ENCODE assay signal across 9 cellular contexts in genomic region chr14:104820669-104821228, GRCh38. TPM values are rescaled to one million over a fixed set of nuclear protein-coding genes. Genes with fewer than 3 reads are reported as not detected.
DNase-seq lines count a peak whose midpoint lies in the region; ATAC-seq and TF ChIP-seq lines count a peak whose summit lies in the region.
"Had no signal": no experiment of that assay in that cellular context is flagged by ENCODE, and none has a peak within 500 bp of the region (broad histone marks: within the 10 kb centered on the region; RNA-seq: fewer than 3 reads in every experiment).

No MANE protein-coding gene starts in this region.

- H3K4me1 ChIP-seq in neuronal stem cell (ENCODE audit: control insufficient read depth in 2 of 2, insufficient read depth in 1 of 2, low read depth in 1 of 2, low read length in 2 of 2), result peaks cover 3 to 4% of the 10 kb centered on the region in 2 donors

- no peak overlapping the region for H3K4me2 ChIP-seq in neuronal stem cell (ENCODE audit: insufficient read depth, low read length, poor library complexity, severe bottlenecking)
- H3K4me2 ChIP-seq: PC-9 had no signal

- H4K91ac ChIP-seq in neuronal stem cell (ENCODE audit: low read depth, low read length, poor library complexity), result no peak overlapping the region

- H2AFZ ChIP-seq in neuronal stem cell (ENCODE audit: low read length), result no peak overlapping the region
- H2AFZ ChIP-seq: PC-9 had no signal

- H3K4me3 ChIP-seq in fibroblast of pulmonary artery (replicated peaks; ENCODE audit: low read depth, low read length), result no peak overlapping the region
- no peak overlapping the region for H3K4me3 ChIP-seq in neuronal stem cell (ENCODE audit: low read length in 2 of 2)
- H3K4me3 ChIP-seq: PC-9 had no signal

- no peaks in the 10 kb centered on the region for H3K79me1 ChIP-seq in neuronal stem cell (ENCODE audit: low read depth, low read length)

- H3K14ac ChIP-seq in neuronal stem cell (ENCODE audit: low read length), result no peak overlapping the region

- H2BK120ac ChIP-seq in neuronal stem cell (ENCODE audit: low read depth, low read length), result no peak overlapping the region

- DNase-seq in Daoy (ENCODE audit: low read depth) (peak; percentile 80), RPMI8226 (peak; percentile 13), fibroblast of pulmonary artery (ENCODE audit: low read depth) (peak; percentile 73), neuronal stem cell (ENCODE audit: low spot score) (no peak), NCI-H2196 treated with DMSO at 0.1 percent for 48 hours (lab: John Stamatoyannopoulos, UW; ENCODE audit: unreplicated experiment) (no peak), DMS79 treated with DMSO at 0.1 percent for 48 hours (lab: John Stamatoyannopoulos, UW) (no peak)
- no peak for DNase-seq in stimulated activated naive CD8-positive, alpha-beta T cell treated with anti-CD3 and anti-CD28 coated beads, Interleukin-15, Interleukin-2, amounts not matched to agents 100 U/mL and 50 U/mL, for 24 hours
- DNase-seq in activated CD4-positive, alpha-beta T cell treated with anti-CD3 and anti-CD28 coated beads, Interleukin-2, amount 50 U/mL, for 48 hours, result no peak

- H3K36me3 ChIP-seq in neuronal stem cell (replicated peaks in 1 of 2; ENCODE audit: control insufficient read depth in 2 of 2, insufficient read depth in 2 of 2, low read length in 2 of 2), result peaks cover 0 to 11% of the 10 kb centered on the region in 2 donors

- no peak overlapping the region for H3K18ac ChIP-seq in neuronal stem cell (ENCODE audit: low read length)

- no CpG with 5 or more reads among the region's 22 CpGs for WGBS in neuronal stem cell (ENCODE audit: extremely low coverage in 2 of 2, insufficient read length in 2 of 2, insufficient replicate concordance in 1 of 2), 2 donors

- H3K9ac ChIP-seq in neuronal stem cell (ENCODE audit: low read depth, low read length, poor library complexity), result no peak overlapping the region

- no peak overlapping the region for H2BK5ac ChIP-seq in neuronal stem cell (ENCODE audit: low read length)

- H3K27me3 ChIP-seq in neuronal stem cell (ENCODE audit: control insufficient read depth in 3 of 3, insufficient read depth in 3 of 3, low read depth in 1 of 3, low read length in 3 of 3), result peaks cover 2 to 16% (median 3%) of the 10 kb centered on the region in 3 experiments

- no peak overlapping the region for H2AK5ac ChIP-seq in neuronal stem cell (ENCODE audit: low read depth, low read length)

- H3K27ac ChIP-seq in neuronal stem cell (replicated peaks; ENCODE audit: low read length), result no peak overlapping the region
- H3K27ac ChIP-seq: PC-9 had no signal

- no peak for ATAC-seq in stimulated activated naive CD8-positive, alpha-beta T cell treated with anti-CD3 and anti-CD28 coated beads, Interleukin-15, Interleukin-2, amounts not matched to agents 100 U/mL and 50 U/mL, for 24 hours

- peak; percentile 68 for TF ChIP-seq CTCF in fibroblast of pulmonary artery (IDR thresholded peaks at IDR 0.05; ENCODE audit: low read length, missing control alignments)

- peaks cover 5 to 7% of the 10 kb centered on the region in 2 donors for H3K9me3 ChIP-seq in neuronal stem cell (replicated peaks in 1 of 2; ENCODE audit: control insufficient read depth in 2 of 2, insufficient read depth in 1 of 2, low read depth in 1 of 2, low read length in 2 of 2)

- H3K4ac ChIP-seq in neuronal stem cell (ENCODE audit: low read length), result no peak overlapping the region

- H3K23ac ChIP-seq in neuronal stem cell (ENCODE audit: low read depth, low read length, poor library complexity), result no peak overlapping the region

- no peak overlapping the region for H2BK15ac ChIP-seq in neuronal stem cell (ENCODE audit: low read length)

- peak overlapping the region; percentile 84 for H4K8ac ChIP-seq in neuronal stem cell (ENCODE audit: low read depth, low read length)

- H2BK12ac ChIP-seq in neuronal stem cell (ENCODE audit: low read length), result no peak overlapping the region

RNA-seq across cellular contexts. Expression of gene ZBTB42, which starts 19.8 kb away (rescaled TPM):
- 2.4 and 2.9 TPM in 2 replicates for total RNA-seq in Daoy (2014; rRNA removed; shearing (Covaris generic))
- 0.95 TPM for polyA plus RNA-seq in neuronal stem cell (2013, experiment 1 of 2)
- polyA plus RNA-seq in neuronal stem cell (2013, experiment 2 of 2), result 0.87 TPM

RNA-seq across cellular contexts. Expression of gene AKT1, which starts 25.2 kb away (rescaled TPM):
- total RNA-seq in Daoy (2014; rRNA removed; shearing (Covaris generic)), result 125 and 141 TPM in 2 replicates
- 84.4 TPM for polyA plus RNA-seq in neuronal stem cell (2013, experiment 1 of 2)
- 82.3 TPM for polyA plus RNA-seq in neuronal stem cell (2013, experiment 2 of 2)

RNA-seq across cellular contexts. Expression of gene CEP170B, which starts 44.3 kb away (rescaled TPM):
- total RNA-seq in Daoy (2014; rRNA removed; shearing (Covaris generic)), result 13.5 and 16.7 TPM in 2 replicates
- 12.3 TPM for polyA plus RNA-seq in neuronal stem cell (2013, experiment 1 of 2)
- 11.4 TPM for polyA plus RNA-seq in neuronal stem cell (2013, experiment 2 of 2)

Comparison
In these comparisons a context has a peak if more than half of its experiments do, and no peak if none do; other contexts are left out.
1. DNase-seq: peak in Daoy (single experiment), RPMI8226 (single experiment) and fibroblast of pulmonary artery (single experiment); none in neuronal stem cell (single experiment), stimulated activated naive CD8-positive, alpha-beta T cell treated with anti-CD3 and anti-CD28 coated beads, Interleukin-15, Interleukin-2, amounts not matched to agents 100 U/mL and 50 U/mL, for 24 hours (single experiment), activated CD4-positive, alpha-beta T cell treated with anti-CD3 and anti-CD28 coated beads, Interleukin-2, amount 50 U/mL, for 48 hours (0 of 2), NCI-H2196 treated with DMSO at 0.1 percent for 48 hours (single experiment) and DMS79 treated with DMSO at 0.1 percent for 48 hours (single experiment).